Comparison of ENCODE assay signal across 1 cellular context in genomic region chr16:88744520-88744835, GRCh38.
TF ChIP-seq lines count a peak whose summit lies in the region.

No MANE protein-coding gene starts in this region.

TF ChIP-seq in HCT116, 20 proteins besides CTCF, POLR2A, EP300 and RAD21:
- TF ChIP-seq MAX (IDR thresholded peaks at IDR 0.05), result no peak
- TF ChIP-seq ZFX (IDR thresholded peaks at IDR 0.05), result no peak
- TF ChIP-seq ZBTB33 (IDR thresholded peaks at IDR 0.05; ENCODE audit: extremely low read depth, insufficient replicate concordance, low read length), result no peak
- TF ChIP-seq TCF7L2 (IDR thresholded peaks at IDR 0.05; ENCODE audit: borderline replicate concordance, extremely low read depth, insufficient read depth, insufficient read length), result no peak
- no peak for TF ChIP-seq CBX3 (IDR thresholded peaks at IDR 0.05; ENCODE audit: low read depth)
- no peak for TF ChIP-seq SIN3A (IDR thresholded peaks at IDR 0.05; ENCODE audit: low read depth)
- TF ChIP-seq EZH2 (IDR thresholded peaks at IDR 0.05), result no peak
- TF ChIP-seq REST (IDR thresholded peaks at IDR 0.05; ENCODE audit: low read depth), result no peak
